Comparison of ENCODE assay signal across 13 cellular contexts in the genomic region with DNA sequence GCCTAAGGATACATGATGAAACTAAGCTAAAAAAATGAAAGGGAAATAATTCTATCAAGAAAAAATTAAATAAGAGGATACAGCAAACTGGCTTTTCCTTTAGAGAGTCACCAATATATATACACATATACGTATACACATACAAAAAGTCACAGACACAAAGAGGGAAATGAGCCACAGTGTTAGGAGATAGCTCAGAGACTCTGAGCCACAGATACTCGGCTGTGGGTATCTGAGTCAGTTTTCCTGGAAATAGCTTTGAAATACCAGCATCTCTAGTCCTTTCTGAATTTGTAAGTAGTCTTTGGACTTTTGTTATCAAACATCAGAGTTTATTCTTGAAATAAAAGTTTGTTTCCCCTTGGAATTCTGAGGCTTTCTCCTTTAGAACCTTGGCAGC.
"Had no signal": no experiment of that assay in that cellular context is flagged by ENCODE, and none has a peak within 500 bp of the region (broad histone marks: within the 10 kb centered on the region; RNA-seq: fewer than 3 reads in every experiment).

No MANE protein-coding gene starts in this region.

- H3K4me3 Mint-ChIP-seq: activated B cell treated with CpG ODN at 0.5 μM for 24 hours, endodermal cell, naive B cell had no signal

- ATAC-seq: left cardiac atrium, lower lobe of right lung had no signal

- H3K27ac Mint-ChIP-seq: activated B cell treated with CpG ODN at 0.5 μM for 24 hours, endodermal cell, naive B cell had no signal

- H3K4me1 Mint-ChIP-seq: endodermal cell had no signal

- DNase-seq: activated B cell treated with CpG ODN at 0.5 μM for 24 hours; activated naive CD4-positive, alpha-beta T cell treated with anti-CD3 and anti-CD28 coated beads, Interleukin-2, amount 50 U/mL, for 16 hours; endodermal cell; erythroblast; hypothalamus; left cardiac atrium; lower lobe of right lung; naive B cell; Right ventricle myocardium superior; SK-N-SH; small intestine; stimulated activated naive CD4-positive, alpha-beta T cell; upper lobe of left lung had no signal
